Comparison of ENCODE assay signal across 7 cellular contexts in genomic region chr12:26122681-26123481, GRCh38. TPM values are rescaled to one million over a fixed set of nuclear protein-coding genes. Genes with fewer than 3 reads are reported as not detected.
DNase-seq lines count a peak whose midpoint lies in the region; ATAC-seq and TF ChIP-seq lines count a peak whose summit lies in the region.

No MANE protein-coding gene starts in this region.

- H3K27me3 ChIP-seq in smooth muscle cell (ENCODE audit: low read depth) = peaks cover 12% of the 10 kb centered on the region

- no peaks in the 10 kb centered on the region for H3K36me3 ChIP-seq in smooth muscle cell (ENCODE audit: low read depth)

- H3K4me1 ChIP-seq in smooth muscle cell (ENCODE audit: low read depth) = peaks cover 6% of the 10 kb centered on the region

- H4K20me1 ChIP-seq in smooth muscle cell (ENCODE audit: low read depth) = no peaks in the 10 kb centered on the region

- H3K4me2 ChIP-seq in smooth muscle cell = peak overlapping the region; percentile 93

- H3K9me3 Mint-ChIP-seq in chondrocyte (ENCODE audit: low read depth) = no peaks in the 10 kb centered on the region

- WGBS in smooth muscle cell (ENCODE audit: low lambda C conversion rate) = 2% methylated on average over 69 of the region's 69 CpGs

- peak overlapping the region; percentile 90 for H3K27ac ChIP-seq in smooth muscle cell (ENCODE audit: low read depth)

- peaks cover 10% of the 10 kb centered on the region for H3F3A ChIP-seq in smooth muscle cell (ENCODE audit: low read depth)

- H3K4me1 Mint-ChIP-seq in chondrocyte (ENCODE audit: low read depth) = peaks cover 41% of the 10 kb centered on the region

- peaks cover 5% of the 10 kb centered on the region for H3K27me3 Mint-ChIP-seq in chondrocyte (ENCODE audit: low read depth)

- peak overlapping the region; percentile 76 for H3K9ac ChIP-seq in smooth muscle cell (ENCODE audit: low read depth)

- DNase-seq in GM12864 (ENCODE audit: low read depth) = no peak
- DNase-seq in SW480 (ENCODE audit: low spot score) = peak; percentile 82
- no peak for DNase-seq in chondrocyte (ENCODE audit: low spot score)
- DNase-seq in kidney glomerular epithelial cell (lab: John Stamatoyannopoulos, UW) = peak; percentile 54
- DNase-seq in smooth muscle cell (lab: John Stamatoyannopoulos, UW; ENCODE audit: unreplicated experiment) = peak; percentile 41
- DNase-seq in NCI-H2107 (lab: John Stamatoyannopoulos, UW) = no peak

- peak; percentile 13 for ATAC-seq in HG03103 (IDR thresholded peaks at IDR 0.05; ENCODE audit: low read depth, unreplicated experiment)

- peak overlapping the region; percentile 86 for H3K27ac Mint-ChIP-seq in chondrocyte (ENCODE audit: unreplicated experiment)

- H3K4me3 Mint-ChIP-seq in chondrocyte (ENCODE audit: unreplicated experiment) = peak overlapping the region; percentile 81

- peak; percentile 38 for TF ChIP-seq CTCF in GM12864 (IDR thresholded peaks at IDR 0.05; ENCODE audit: low read depth, low read length, missing control alignments)
- TF ChIP-seq CTCF in chondrocyte (IDR thresholded peaks at IDR 0.05) = peak; percentile 71
- TF ChIP-seq CTCF in smooth muscle cell (IDR thresholded peaks at IDR 0.05; ENCODE audit: borderline replicate concordance, insufficient read depth, poor library complexity, severe bottlenecking) = peak; percentile 31

- no peaks in the 10 kb centered on the region for H3K79me2 ChIP-seq in smooth muscle cell (ENCODE audit: low read depth)

- H3K36me3 Mint-ChIP-seq in chondrocyte (ENCODE audit: low read depth) = no peaks in the 10 kb centered on the region

- H3K4me3 ChIP-seq in GM12864 (ENCODE audit: low read depth, low read length) (peak overlapping the region; percentile 62), smooth muscle cell (peak overlapping the region; percentile 83)

- peak overlapping the region; percentile 28 for H2AFZ ChIP-seq in smooth muscle cell (ENCODE audit: low read depth)

- no peaks in the 10 kb centered on the region for H3K9me3 ChIP-seq in smooth muscle cell (replicated peaks; ENCODE audit: low read depth)

RNA-seq across cellular contexts. Expression of gene BHLHE41, which starts 2.0 kb away (rescaled TPM):
- total RNA-seq in chondrocyte = 5.8 to 6.5 TPM (median 6.0 TPM) in 3 replicates
- total RNA-seq in smooth muscle cell = 4.4 and 6.0 TPM in 2 replicates
- 10.3 and 10.6 TPM in 2 replicates for polyA plus RNA-seq in smooth muscle cell

Comparison
In these comparisons a context has a peak if more than half of its experiments do, and no peak if none do; other contexts are left out.
1. DNase-seq: peak in SW480 (single experiment), kidney glomerular epithelial cell (single experiment) and smooth muscle cell (single experiment); none in GM12864 (single experiment), chondrocyte (single experiment) and NCI-H2107 (single experiment).
2. Peak in every context shown above with its lines, with median percentiles within 50 percentile points of each other: CTCF ChIP-seq.